20 cellular contexts compared by ENCODE assay signal in the genomic region with DNA sequence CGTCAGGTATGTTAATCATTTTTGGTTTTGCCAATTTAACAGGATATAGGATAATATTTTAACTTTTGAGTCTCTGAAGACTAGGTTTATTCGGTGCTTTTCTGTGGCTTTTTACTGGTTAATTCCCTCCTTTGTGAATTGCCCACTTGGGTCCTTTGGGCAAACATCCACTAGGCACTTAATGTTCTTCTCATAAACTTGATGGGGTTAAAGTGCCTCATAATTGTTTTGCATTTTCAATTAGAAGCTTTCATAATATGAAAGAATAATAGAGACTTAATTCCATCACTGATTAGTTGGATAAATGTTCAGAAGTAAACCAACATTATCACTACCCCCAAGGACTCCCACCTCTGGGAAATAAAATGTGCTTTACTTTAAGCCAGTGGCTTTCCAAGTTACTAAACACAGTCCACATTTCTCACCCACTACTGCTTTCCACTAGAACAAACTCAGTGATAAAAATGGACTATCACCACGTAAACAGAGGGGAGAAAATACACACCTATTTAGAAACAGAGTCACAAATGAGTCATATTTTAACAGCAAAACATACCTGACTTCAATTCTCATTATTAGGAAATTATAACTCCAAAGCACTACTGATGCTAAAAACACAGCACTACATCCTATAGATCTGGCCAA.
"Had no signal": no experiment of that assay in that cellular context is flagged by ENCODE, and none has a peak within 500 bp of the region (broad histone marks: within the 10 kb centered on the region; RNA-seq: fewer than 3 reads in every experiment).

No MANE protein-coding gene starts in this region.

- H3K27me3 ChIP-seq: body of pancreas, colonic mucosa, testis had no signal

- H3K9me3 ChIP-seq: body of pancreas, colonic mucosa, left ventricle myocardium inferior, mucosa of descending colon, testis had no signal

- DNase-seq: activated B cell treated with CpG ODN at 0.5 μM for 24 hours; activated CD4-positive, alpha-beta memory T cell treated with anti-CD3 and anti-CD28 coated beads, Interleukin-2, amount 10 ng/mL, durations not matched to agents 7 days and 5 days; activated CD4-positive, alpha-beta T cell treated with anti-CD3 and anti-CD28 coated beads for 4 hours; activated CD8-positive, alpha-beta memory T cell treated with anti-CD3 and anti-CD28 coated beads, Interleukin-2, amount 10 ng/mL, durations not matched to agents 7 days and 5 days; activated naive CD4-positive, alpha-beta T cell treated with anti-CD3 and anti-CD28 coated beads for 36 hours; activated T-cell treated with anti-CD3 and anti-CD28 coated beads, Interleukin-2, amount 50 U/mL, for 24 hours; body of pancreas; colonic mucosa; head of caudate nucleus; left ventricle myocardium inferior; mucosa of descending colon; naive thymus-derived CD8-positive, alpha-beta T cell; stimulated activated CD4-positive, alpha-beta T cell treated with anti-CD3 and anti-CD28 coated beads, Interleukin-4, amount 100 ng/mL, for 24 hours; T-helper 9 cell; testis had no signal

- H3K4me3 Mint-ChIP-seq: activated B cell treated with CpG ODN at 0.5 μM for 24 hours; activated CD4-positive, alpha-beta memory T cell treated with anti-CD3 and anti-CD28 coated beads, Interleukin-2, amount 10 ng/mL, durations not matched to agents 7 days and 5 days; activated CD8-positive, alpha-beta memory T cell treated with anti-CD3 and anti-CD28 coated beads, Interleukin-2, amount 10 ng/mL, durations not matched to agents 7 days and 5 days; activated naive CD4-positive, alpha-beta T cell treated with anti-CD3 and anti-CD28 coated beads for 36 hours; activated T-cell treated with anti-CD3 and anti-CD28 coated beads, Interleukin-2, amount 50 U/mL, for 24 hours; central memory CD8-positive, alpha-beta T cell; naive thymus-derived CD8-positive, alpha-beta T cell; stimulated activated effector memory CD8-positive, alpha-beta T cell treated with anti-CD3 and anti-CD28 coated beads, Interleukin-12 subunit alpha, Interleukin-12 subunit beta, amount 100 ng/mL, for 72 hours; type B pancreatic cell had no signal

- H3K9me3 Mint-ChIP-seq: activated B cell treated with CpG ODN at 0.5 μM for 24 hours; activated CD4-positive, alpha-beta memory T cell treated with anti-CD3 and anti-CD28 coated beads, Interleukin-2, amount 10 ng/mL, durations not matched to agents 7 days and 5 days; activated naive CD4-positive, alpha-beta T cell treated with anti-CD3 and anti-CD28 coated beads for 36 hours; activated T-cell treated with anti-CD3 and anti-CD28 coated beads, Interleukin-2, amount 50 U/mL, for 24 hours; central memory CD8-positive, alpha-beta T cell; stimulated activated effector memory CD8-positive, alpha-beta T cell treated with anti-CD3 and anti-CD28 coated beads, Interleukin-12 subunit alpha, Interleukin-12 subunit beta, amount 100 ng/mL, for 72 hours had no signal

- H3K27ac Mint-ChIP-seq: activated B cell treated with CpG ODN at 0.5 μM for 24 hours; activated CD4-positive, alpha-beta memory T cell treated with anti-CD3 and anti-CD28 coated beads, Interleukin-2, amount 10 ng/mL, durations not matched to agents 7 days and 5 days; activated CD8-positive, alpha-beta memory T cell treated with anti-CD3 and anti-CD28 coated beads, Interleukin-2, amount 10 ng/mL, durations not matched to agents 7 days and 5 days; activated naive CD4-positive, alpha-beta T cell treated with anti-CD3 and anti-CD28 coated beads for 36 hours; activated T-cell treated with anti-CD3 and anti-CD28 coated beads, Interleukin-2, amount 50 U/mL, for 24 hours; naive thymus-derived CD8-positive, alpha-beta T cell; stimulated activated effector memory CD8-positive, alpha-beta T cell treated with anti-CD3 and anti-CD28 coated beads, Interleukin-12 subunit alpha, Interleukin-12 subunit beta, amount 100 ng/mL, for 72 hours; type B pancreatic cell had no signal

- ATAC-seq: activated CD8-positive, alpha-beta memory T cell treated with anti-CD3 and anti-CD28 coated beads, Interleukin-2, amount 10 ng/mL, durations not matched to agents 7 days and 5 days; body of pancreas; mucosa of descending colon; naive thymus-derived CD8-positive, alpha-beta T cell; sciatic nerve; stimulated activated effector memory CD8-positive, alpha-beta T cell treated with anti-CD3 and anti-CD28 coated beads, Interleukin-12 subunit alpha, Interleukin-12 subunit beta, amount 100 ng/mL, for 72 hours had no signal

- H3K4me1 ChIP-seq: colonic mucosa had no signal

- H3K36me3 ChIP-seq: colonic mucosa, left ventricle myocardium inferior had no signal

- H3K4me3 ChIP-seq: body of pancreas, colonic mucosa, left ventricle myocardium inferior, mucosa of descending colon, testis had no signal

- H3K36me3 Mint-ChIP-seq: activated CD8-positive, alpha-beta memory T cell treated with anti-CD3 and anti-CD28 coated beads, Interleukin-2, amount 10 ng/mL, durations not matched to agents 7 days and 5 days; naive thymus-derived CD8-positive, alpha-beta T cell; stimulated activated effector memory CD8-positive, alpha-beta T cell treated with anti-CD3 and anti-CD28 coated beads, Interleukin-12 subunit alpha, Interleukin-12 subunit beta, amount 100 ng/mL, for 72 hours had no signal

- FAIRE-seq: frontal cortex had no signal

- H3K4me1 Mint-ChIP-seq: activated B cell treated with CpG ODN at 0.5 μM for 24 hours; activated CD4-positive, alpha-beta memory T cell treated with anti-CD3 and anti-CD28 coated beads, Interleukin-2, amount 10 ng/mL, durations not matched to agents 7 days and 5 days; activated CD8-positive, alpha-beta memory T cell treated with anti-CD3 and anti-CD28 coated beads, Interleukin-2, amount 10 ng/mL, durations not matched to agents 7 days and 5 days; central memory CD8-positive, alpha-beta T cell; naive thymus-derived CD8-positive, alpha-beta T cell; stimulated activated effector memory CD8-positive, alpha-beta T cell treated with anti-CD3 and anti-CD28 coated beads, Interleukin-12 subunit alpha, Interleukin-12 subunit beta, amount 100 ng/mL, for 72 hours had no signal

- H3K27ac ChIP-seq: body of pancreas, colonic mucosa, left ventricle myocardium inferior, testis had no signal

- H3K27me3 Mint-ChIP-seq: activated B cell treated with CpG ODN at 0.5 μM for 24 hours, type B pancreatic cell had no signal
